In the genomic region with DNA sequence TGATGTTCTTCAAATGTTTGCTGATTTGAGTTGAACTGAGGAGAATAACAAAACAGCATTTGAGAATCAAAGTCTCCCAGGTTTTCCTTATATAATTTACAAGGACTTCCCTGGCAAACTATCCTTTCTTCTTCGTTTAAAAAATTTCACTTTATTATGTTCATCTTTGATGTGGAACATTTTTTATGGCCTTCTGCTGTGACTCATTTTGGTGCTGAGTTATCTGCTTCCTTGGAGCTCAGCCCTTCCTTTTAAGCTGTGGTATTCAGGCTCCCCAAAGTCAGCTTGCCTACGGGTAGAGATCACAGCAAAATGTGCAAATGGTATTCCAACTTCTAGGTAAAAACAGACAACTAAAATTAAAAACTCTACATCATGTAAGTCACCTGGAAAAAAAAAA, we compare ENCODE assay signal across 21 cellular contexts. TPM values are rescaled to one million over a fixed set of nuclear protein-coding genes. Genes with fewer than 3 reads are reported as not detected.
DNase-seq lines count a peak whose midpoint lies in the region; ATAC-seq, FAIRE-seq and TF ChIP-seq lines count a peak whose summit lies in the region.
"Had no signal": no experiment of that assay in that cellular context is flagged by ENCODE, and none has a peak within 500 bp of the region (broad histone marks: within the 10 kb centered on the region; RNA-seq: fewer than 3 reads in every experiment).

No MANE protein-coding gene starts in this region.

- no peak overlapping the region for H3K9ac ChIP-seq in GM23248
- no peak overlapping the region for H3K9ac ChIP-seq in adipocyte (ENCODE audit: low read length)

- H3K79me2 ChIP-seq in GM23248 (ENCODE audit: insufficient read depth), result no peaks in the 10 kb centered on the region

- no peak overlapping the region for H3K27ac ChIP-seq in GM23248
- H3K27ac ChIP-seq: gastroesophageal sphincter, thoracic aorta had no signal

- TF ChIP-seq POLR2A in GM18505 (IDR thresholded peaks at IDR 0.05; ENCODE audit: borderline replicate concordance, extremely low read depth, insufficient read depth, insufficient read length), result no peak
- no peak for TF ChIP-seq POLR2A in GM12891 (IDR thresholded peaks at IDR 0.05; ENCODE audit: low read depth, low read length)

- H3K9me2 ChIP-seq in GM23248 (ENCODE audit: insufficient read depth), result no peaks in the 10 kb centered on the region

- DNase-seq in GM23248, result peak; percentile 85
- peak; percentile 31 for DNase-seq in adipocyte (ENCODE audit: low read depth)
- peak; percentile 49 to 60 for DNase-seq in foreskin fibroblast
- no peak for DNase-seq in T-helper 1 cell
- DNase-seq in GM12891 (ENCODE audit: insufficient read length, low spot score), result no peak
- no peak for DNase-seq in HuH-7 (ENCODE audit: low spot score)
- DNase-seq: activated CD8-positive, alpha-beta memory T cell treated with anti-CD3 and anti-CD28 coated beads, Interleukin-2, amount 50 U/mL, for 48 hours; activated naive CD4-positive, alpha-beta T cell treated with anti-CD3 and anti-CD28 coated beads, Interleukin-2, amount 10 ng/mL, durations not matched to agents 7 days and 5 days; caudate nucleus; CD4-positive, alpha-beta memory T cell; DND-41; effector memory CD4-positive, alpha-beta T cell; NCI-H1105; NCI-H2171; NCI-H82; T-helper 17 cell had no signal

- in situ Hi-C loops in GM23248 (cut with MboI), result no loop called here

- no peak for FAIRE-seq in GM12891 (lab: Jason Lieb, UNC)
- FAIRE-seq: GM12892, RCC 7860 had no signal

- H3K4me2 ChIP-seq in GM23248 (ENCODE audit: unreplicated experiment), result peak overlapping the region; percentile 45

- 1 to 4% methylated on average over 2 of the region's 2 CpGs for WGBS in GM23248 (ENCODE audit: low coverage in 1 of 2, low lambda C conversion rate in 2 of 2, missing lambda C conversion rate in 2 of 2), 2 experiments

- peaks cover 22% of the 10 kb centered on the region for H3F3A ChIP-seq in GM23248 (ENCODE audit: insufficient read depth)

- H4K20me1 ChIP-seq in GM23248 (ENCODE audit: insufficient read depth), result no peaks in the 10 kb centered on the region

- H2AFZ ChIP-seq in GM23248, result no peak overlapping the region

- H3K9me3 ChIP-seq in GM23248 (ENCODE audit: low read depth) (no peaks in the 10 kb centered on the region), adipocyte (ENCODE audit: control insufficient read depth, low read length) (no peaks in the 10 kb centered on the region)
- H3K9me3 ChIP-seq: gastroesophageal sphincter, thoracic aorta had no signal

- H3K27me3 ChIP-seq in GM23248 (replicated peaks; ENCODE audit: insufficient read depth) (no peaks in the 10 kb centered on the region), adipocyte (replicated peaks; ENCODE audit: control insufficient read depth, insufficient read depth, low read length) (peaks cover 22% of the 10 kb centered on the region)

- no peak overlapping the region for H3K4me3 ChIP-seq in GM23248
- no peak overlapping the region for H3K4me3 ChIP-seq in adipocyte (ENCODE audit: low read length)
- H3K4me3 ChIP-seq in foreskin fibroblast (ENCODE audit: low read depth in 1 of 2, low read length in 2 of 2), result no peak overlapping the region
- H3K4me3 ChIP-seq: gastroesophageal sphincter, thoracic aorta had no signal

- no peak for ATAC-seq in GM18505 (IDR thresholded peaks at IDR 0.05; ENCODE audit: unreplicated experiment)
- ATAC-seq: gastroesophageal sphincter, T-helper 17 cell had no signal

- TF ChIP-seq CTCF in foreskin fibroblast (IDR thresholded peaks at IDR 0.05; ENCODE audit: low read depth, low read length), result no peak

- H3K36me3 ChIP-seq in GM23248 (ENCODE audit: low read depth), result no peaks in the 10 kb centered on the region
- H3K36me3 ChIP-seq in adipocyte (ENCODE audit: control insufficient read depth, insufficient read depth, low read length, severe bottlenecking), result no peaks in the 10 kb centered on the region
- H3K36me3 ChIP-seq: gastroesophageal sphincter, thoracic aorta had no signal

- H3K4me1 ChIP-seq in GM23248 (ENCODE audit: insufficient read depth) (peaks cover 19% of the 10 kb centered on the region), adipocyte (ENCODE audit: control insufficient read depth, insufficient read depth, low read length) (peaks cover 7% of the 10 kb centered on the region)

TF ChIP-seq in GM12891, 5 proteins besides CTCF, POLR2A, EP300 and RAD21:
- no peak for TF ChIP-seq POLR2AphosphoS5 (IDR thresholded peaks at IDR 0.05; ENCODE audit: low read depth, low read length)
- TF ChIP-seq POU2F2 (IDR thresholded peaks at IDR 0.05; ENCODE audit: low read depth, low read length), result no peak
- TF ChIP-seq SPI1 (IDR thresholded peaks at IDR 0.05; ENCODE audit: low read depth, low read length), result no peak
- TF ChIP-seq PAX5 (IDR thresholded peaks at IDR 0.05; ENCODE audit: insufficient read depth, low read length, severe bottlenecking), result no peak
- no peak for TF ChIP-seq TAF1 (IDR thresholded peaks at IDR 0.05; ENCODE audit: low read depth, low read length)

RNA-seq across cellular contexts. Expression of gene ANO4, which starts 1.4 kb away (rescaled TPM):
- total RNA-seq in GM23248 (2014; rRNA removed; shearing (Covaris generic)), result 4.8 and 6.6 TPM in 2 replicates
- 6.3 and 7.6 TPM in 2 replicates for polyA plus RNA-seq in GM23248 (2016; fragmentation: Nextera tagmentation; extraction: Ambion mirVana)
- polyA plus RNA-seq in GM12891 (2012; ENCODE audit: low read depth, missing spikeins), result not detected
- total RNA-seq: CD4-positive, alpha-beta memory T cell; T-helper 17 cell; thoracic aorta had no signal
- polyA plus RNA-seq: CD4-positive, alpha-beta memory T cell had no signal

Comparison
In these comparisons a context has a peak if more than half of its experiments do, and no peak if none do; other contexts are left out.
1. DNase-seq: peak in GM23248 (single experiment), adipocyte (single experiment) and foreskin fibroblast (2 of 2); none in T-helper 1 cell (0 of 5), GM12891 (single experiment) and HuH-7 (single experiment).